31 cellular contexts compared by ENCODE assay signal in genomic region chr20:38424404-38424803, GRCh38. TPM values are rescaled to one million over a fixed set of nuclear protein-coding genes. Genes with fewer than 3 reads are reported as not detected.
DNase-seq lines count a peak whose midpoint lies in the region; ATAC-seq, FAIRE-seq and TF ChIP-seq lines count a peak whose summit lies in the region.
"Had no signal": no experiment of that assay in that cellular context is flagged by ENCODE, and none has a peak within 500 bp of the region (broad histone marks: within the 10 kb centered on the region; RNA-seq: fewer than 3 reads in every experiment).

No MANE protein-coding gene starts in this region.

- peak overlapping the region; percentile 82 for H3K27ac Mint-ChIP-seq in activated T-cell treated with anti-CD3 and anti-CD28 coated beads, Interleukin-2, amount 50 U/mL, for 24 hours
- H3K27ac Mint-ChIP-seq: B cell had no signal

- 100% methylated on average over 1 of the region's 1 CpG for WGBS in GM12878 (ENCODE audit: insufficient coverage, insufficient replicate concordance, low lambda C conversion rate, missing lambda C conversion rate)

- no peak overlapping the region for H3K4me3 Mint-ChIP-seq in activated T-cell treated with anti-CD3 and anti-CD28 coated beads, Interleukin-2, amount 50 U/mL, for 24 hours
- no peak overlapping the region for H3K4me3 Mint-ChIP-seq in activated T-cell treated with anti-CD3 and anti-CD28 coated beads, Interleukin-2, amount 50 U/mL, for 4 hours
- H3K4me3 Mint-ChIP-seq: B cell, H9 had no signal

- H4K20me1 ChIP-seq in Loucy (ENCODE audit: insufficient read depth, low read length, poor library complexity, severe bottlenecking) (peaks cover 85% of the 10 kb centered on the region), GM12878 (ENCODE audit: control insufficient read depth, insufficient read depth) (peaks cover 16% of the 10 kb centered on the region)

- TF ChIP-seq EP300 in GM12878 (IDR thresholded peaks at IDR 0.05; ENCODE audit: borderline replicate concordance in 1 of 2, control insufficient read depth in 1 of 2, low read depth in 2 of 2, low read length in 2 of 2) = no peak

- no peak for DNase-seq in activated T-cell treated with anti-CD3 and anti-CD28 coated beads, Interleukin-2, amount 50 U/mL, for 24 hours
- no peak for DNase-seq in activated T-cell treated with anti-CD3 and anti-CD28 coated beads, Interleukin-2, amount 50 U/mL, for 4 hours
- DNase-seq in GM12878 (ENCODE audit: low read depth, low spot score) = no peak
- DNase-seq in superior temporal gyrus (ENCODE audit: extremely low spot score) = peak; percentile 7
- no peak for DNase-seq in stimulated activated CD4-positive, alpha-beta T cell treated with anti-CD3 and anti-CD28 coated beads, Interleukin-12 subunit alpha, Interleukin-12 subunit beta, amount 100 ng/mL, for 4 hours
- no peak for DNase-seq in left ventricle myocardium inferior
- DNase-seq: activated CD4-positive, alpha-beta T cell treated with anti-CD3 and anti-CD28 coated beads, Interleukin-2, amount 50 U/mL, for 48 hours; activated CD4-positive, CD25-positive, alpha-beta regulatory T cell; caudate nucleus; DMS79 treated with DMSO at 0.1 percent for 48 hours; gastrocnemius medialis; GF-D8; H9; MG63; NCI-H2081; NCI-H345; NCI-H82; ovary; retina; RPMI8226; stimulated activated CD4-positive, alpha-beta T cell treated with anti-CD3 and anti-CD28 coated beads, Interleukin-2, amount 100 ng/mL, for 24 hours; T-helper 1 cell had no signal

- H3K27me3 Mint-ChIP-seq in activated T-cell treated with anti-CD3 and anti-CD28 coated beads, Interleukin-2, amount 50 U/mL, for 24 hours = no peaks in the 10 kb centered on the region
- no peaks in the 10 kb centered on the region for H3K27me3 Mint-ChIP-seq in activated T-cell treated with anti-CD3 and anti-CD28 coated beads, Interleukin-2, amount 50 U/mL, for 4 hours (ENCODE audit: low read depth)
- H3K27me3 Mint-ChIP-seq: B cell had no signal

- in situ Hi-C loops in GM12878 (cut with MboI) = no loop called here

- H3K36me3 ChIP-seq in Loucy (ENCODE audit: insufficient read depth, low read length) (peaks cover 99% of the 10 kb centered on the region), GM12878 (ENCODE audit: control insufficient read depth in 2 of 2, insufficient read depth in 2 of 2, low read length in 1 of 2) (peaks cover 68 to 74% of the 10 kb centered on the region in 2 experiments), left ventricle myocardium inferior (peaks cover 97% of the 10 kb centered on the region)

- CTCF ChIA-PET in GM12878 (lab: Yijun Ruan, JAX) = interaction anchor here (0.6 to 1.6 kb wide), 2 partner anchors 16 to 74 kb away, joined by 5 to 6 read pairs; no protein-coding TSS in a partner anchor

- no peak overlapping the region for H3K9ac ChIP-seq in Loucy (ENCODE audit: low read depth, low read length, poor library complexity, severe bottlenecking)
- H3K9ac ChIP-seq in GM12878 (ENCODE audit: control insufficient read depth, insufficient read depth, low read length) = no peak overlapping the region

- SMC1A ChIA-PET in GM12878 (lab: Charles Lee; ENCODE audit: uncharacterized antibody, unreplicated experiment) = interaction anchor here (2.8 kb wide), 1 partner anchor 10 kb away, joined by 9 read pairs; the partner anchor contains the start of gene SNHG17

- BruUV-seq in GM12878 (replicated peaks; lab: Mats Ljungman, UMichigan) = no TSS peak

- H3K4me2 ChIP-seq in Loucy (ENCODE audit: low read depth, low read length, poor library complexity, severe bottlenecking) (peak overlapping the region; percentile 7), GM12878 (ENCODE audit: control insufficient read depth, insufficient read depth) (no peak overlapping the region)
- H3K4me2 ChIP-seq: hepatocyte, smooth muscle cell had no signal

- H3K9me3 Mint-ChIP-seq in activated T-cell treated with anti-CD3 and anti-CD28 coated beads, Interleukin-2, amount 50 U/mL, for 24 hours = no peaks in the 10 kb centered on the region
- no peaks in the 10 kb centered on the region for H3K9me3 Mint-ChIP-seq in activated T-cell treated with anti-CD3 and anti-CD28 coated beads, Interleukin-2, amount 50 U/mL, for 4 hours
- H3K9me3 Mint-ChIP-seq: H9 had no signal

- no peak for ATAC-seq in activated T-cell treated with anti-CD3 and anti-CD28 coated beads, Interleukin-2, amount 50 U/mL, for 4 hours
- peak; percentile 7 for ATAC-seq in GM12878
- no peak for ATAC-seq in GM21367 (IDR thresholded peaks at IDR 0.05; ENCODE audit: unreplicated experiment)

- intact Hi-C loops in GM12878 (cut with micrococcal nuclease; ENCODE audit: unreplicated experiment) = loop anchor here (1.0 kb wide), 1 partner anchor 8 kb away; no protein-coding TSS in a partner anchor
- intact Hi-C loops in left ventricle myocardium inferior (cut with micrococcal nuclease) = no loop called here

- H3K36me3 Mint-ChIP-seq in activated T-cell treated with anti-CD3 and anti-CD28 coated beads, Interleukin-2, amount 50 U/mL, for 24 hours (ENCODE audit: low read depth) = peaks cover 99% of the 10 kb centered on the region
- H3K36me3 Mint-ChIP-seq in activated T-cell treated with anti-CD3 and anti-CD28 coated beads, Interleukin-2, amount 50 U/mL, for 4 hours (ENCODE audit: insufficient read depth) = peaks cover 81% of the 10 kb centered on the region

- peak; percentile 52 for TF ChIP-seq POLR2A in GM12878 (IDR thresholded peaks at IDR 0.05; ENCODE audit: low read depth, low read length)

- H2AFZ ChIP-seq in Loucy (ENCODE audit: low read length) (no peak overlapping the region), GM12878 (ENCODE audit: control insufficient read depth, low read depth, low read length) (no peak overlapping the region)
- H2AFZ ChIP-seq: hepatocyte had no signal

- H3K4me1 ChIP-seq in Loucy (ENCODE audit: insufficient read depth, low read length, poor library complexity, severe bottlenecking) = peaks cover 15% of the 10 kb centered on the region
- no peaks in the 10 kb centered on the region for H3K4me1 ChIP-seq in GM12878 (ENCODE audit: control insufficient read depth, insufficient read depth, low read length)
- peaks cover 13% of the 10 kb centered on the region for H3K4me1 ChIP-seq in left ventricle myocardium inferior
- H3K4me1 ChIP-seq: gastrocnemius medialis had no signal

- H3K9me2 ChIP-seq in Loucy (replicated peaks; ENCODE audit: low read depth, low read length) = no peaks in the 10 kb centered on the region

- H3K79me2 ChIP-seq in Loucy (ENCODE audit: insufficient read depth, low read length) (peaks cover 83% of the 10 kb centered on the region), GM12878 (ENCODE audit: control insufficient read depth, insufficient read depth, low read length) (peaks cover 39% of the 10 kb centered on the region)
- H3K79me2 ChIP-seq: hepatocyte had no signal

- TF ChIP-seq RAD21 in GM12878 (IDR thresholded peaks at IDR 0.05; ENCODE audit: insufficient read depth, low read depth, low read length) = no peak

- H3F3A ChIP-seq in Loucy (ENCODE audit: low read depth) = no peaks in the 10 kb centered on the region

- H3K27ac ChIP-seq in GM12878 (ENCODE audit: control insufficient read depth, insufficient read depth) (no peak overlapping the region), left ventricle myocardium inferior (replicated peaks) (no peak overlapping the region)
- H3K27ac ChIP-seq: gastrocnemius medialis, hepatocyte, ovary, thoracic aorta, vagina had no signal

- no peaks in the 10 kb centered on the region for H3K27me3 ChIP-seq in Loucy (ENCODE audit: insufficient read depth, low read length, poor library complexity, severe bottlenecking)
- no peaks in the 10 kb centered on the region for H3K27me3 ChIP-seq in GM12878 (replicated peaks in 1 of 2; ENCODE audit: control insufficient read depth in 2 of 2, insufficient read depth in 2 of 2, low read length in 1 of 2)
- H3K27me3 ChIP-seq in left ventricle myocardium inferior (ENCODE audit: low read depth) = no peaks in the 10 kb centered on the region
- H3K27me3 ChIP-seq: gastrocnemius medialis, hepatocyte, MG63, ovary, vagina had no signal

- no peak for FAIRE-seq in GM12878 (lab: Jason Lieb, UNC)
- FAIRE-seq: endometrium, GM18507 had no signal

- H3K4me1 Mint-ChIP-seq in activated T-cell treated with anti-CD3 and anti-CD28 coated beads, Interleukin-2, amount 50 U/mL, for 24 hours (ENCODE audit: low read depth) = peaks cover 51% of the 10 kb centered on the region
- H3K4me1 Mint-ChIP-seq in activated T-cell treated with anti-CD3 and anti-CD28 coated beads, Interleukin-2, amount 50 U/mL, for 4 hours (ENCODE audit: low read depth) = peaks cover 29% of the 10 kb centered on the region

- POLR2A ChIA-PET in GM12878 (lab: Charles Lee) = no interaction called here

- RAD21 ChIA-PET in GM12878 (lab: Charles Lee; ENCODE audit: unreplicated experiment) = no interaction called here

- TF ChIP-seq CTCF in Loucy (conservative IDR thresholded peaks at IDR 0.05; ENCODE audit: low read length) (no peak), GM12878 (IDR thresholded peaks at IDR 0.05 in 2 of 3, conservative IDR thresholded peaks at IDR 0.05 in 1 of 3; ENCODE audit: control insufficient read depth in 2 of 3, extremely low read depth in 1 of 3, insufficient read depth in 1 of 3, low read depth in 3 of 3, low read length in 3 of 3) (no peak), left ventricle myocardium inferior (IDR thresholded peaks at IDR 0.05; ENCODE audit: borderline replicate concordance) (no peak)

- H3K4me3 ChIP-seq in Loucy (ENCODE audit: low read length, poor library complexity, severe bottlenecking) (no peak overlapping the region), GM12878 (no peak overlapping the region), left ventricle myocardium inferior (no peak overlapping the region)
- H3K4me3 ChIP-seq: gastrocnemius medialis, hepatocyte, MG63, ovary, smooth muscle cell, thoracic aorta, vagina had no signal

- H3K9me3 ChIP-seq in Loucy (ENCODE audit: insufficient read depth, low read depth, low read length) (no peaks in the 10 kb centered on the region), GM12878 (replicated peaks; ENCODE audit: control insufficient read depth, insufficient read depth, low read length) (no peaks in the 10 kb centered on the region), left ventricle myocardium inferior (replicated peaks) (no peaks in the 10 kb centered on the region)
- H3K9me3 ChIP-seq: gastrocnemius medialis, MG63, ovary, thoracic aorta, vagina had no signal

RNA-seq across cellular contexts. Expression of gene SNHG17, which starts 10.7 kb away (rescaled TPM):
- total RNA-seq in activated T-cell treated with anti-CD3 and anti-CD28 coated beads, Interleukin-2, amount 50 U/mL, for 4 hours = 100 to 1,000 TPM; 138 to 310 (median 239) TPM
- total RNA-seq in GM12878 (2013; cell fraction: nucleolus; rRNA removed) = 90.9 and 103 TPM in 2 replicates
- total RNA-seq in GM12878 (2014; rRNA removed) (22.9 and 24.4 TPM in 2 replicates), GM12878 (2014; rRNA removed; fragmentation: Illumina TruSeq; extraction: Trizol) (22.9 and 23.9 TPM in 2 replicates), GM12878 (2021) (50.3 and 63.0 TPM in 2 replicates), left ventricle myocardium inferior (5.1 TPM)
- 40.8 TPM for polyA plus RNA-seq in GM12878 (2011; ENCODE audit: low read depth)
- polyA plus RNA-seq in GM12878 (2011; rRNA removed) (23.5 and 33.9 TPM in 2 replicates), GM12878 (2014; fragmentation: Illumina TruSeq; extraction: Trizol) (15.3 and 20.8 TPM in 2 replicates), GM12878 (2014; fragmentation: Nextera tagmentation; extraction: Ambion mirVana) (10 to 100 TPM; 25.6 to 33.9 TPM), GM12878 (2014; rRNA removed) (62.2 and 69.4 TPM in 2 replicates), GM12878 (2016; fragmentation: Nextera tagmentation; extraction: Ambion mirVana) (10 to 100 TPM; 45.8 to 47.3 TPM)
- polyA plus RNA-seq in GM12878 (2011; cell fraction: cytosol; rRNA removed) = 35.0 and 37.2 TPM in 2 replicates
- polyA plus RNA-seq in GM12878 (2011; cell fraction: nucleus; rRNA removed) = 118 and 158 TPM in 2 replicates
- polyA plus RNA-seq in GM12878 (2012) = 34.9 and 66.5 TPM in 2 replicates
- 47.5 and 62.1 TPM in 2 replicates for polyA minus RNA-seq in GM12878 (2011; rRNA and poly(A)+ RNA removed)
- 25.0 and 26.2 TPM in 2 replicates for polyA minus RNA-seq in GM12878 (2011; cell fraction: cytosol; rRNA and poly(A)+ RNA removed)
- polyA minus RNA-seq in GM12878 (2011; cell fraction: nucleus; rRNA and poly(A)+ RNA removed) = 43.6 and 75.0 TPM in 2 replicates

RNA-seq across cellular contexts. Expression of gene RALGAPB, which starts 48.2 kb away (rescaled TPM):
- 10 to 100 TPM; 23.7 to 25.5 (median 24.8) TPM for total RNA-seq in activated T-cell treated with anti-CD3 and anti-CD28 coated beads, Interleukin-2, amount 50 U/mL, for 4 hours
- total RNA-seq in GM12878 (2013; cell fraction: nucleolus; rRNA removed) = 99.4 and 101 TPM in 2 replicates
- total RNA-seq in GM12878 (2014; rRNA removed) (17.9 and 20.8 TPM in 2 replicates), GM12878 (2014; rRNA removed; fragmentation: Illumina TruSeq; extraction: Trizol) (17.3 and 17.6 TPM in 2 replicates), GM12878 (2021) (19.6 and 21.4 TPM in 2 replicates), left ventricle myocardium inferior (21.4 TPM)
- polyA plus RNA-seq in GM12878 (2011; ENCODE audit: low read depth) = 7.9 TPM
- polyA plus RNA-seq in GM12878 (2011; rRNA removed) (18.1 and 19.4 TPM in 2 replicates), GM12878 (2014; fragmentation: Illumina TruSeq; extraction: Trizol) (23.2 and 30.7 TPM in 2 replicates), GM12878 (2014; fragmentation: Nextera tagmentation; extraction: Ambion mirVana) (1 to 10 TPM; 3.7 to 4.2 TPM), GM12878 (2014; rRNA removed) (13.6 and 14.9 TPM in 2 replicates), GM12878 (2016; fragmentation: Nextera tagmentation; extraction: Ambion mirVana) (10 to 100 TPM; 11.5 to 11.7 TPM)
- polyA plus RNA-seq in GM12878 (2011; cell fraction: cytosol; rRNA removed) = 7.3 and 10.0 TPM in 2 replicates
- polyA plus RNA-seq in GM12878 (2011; cell fraction: nucleus; rRNA removed) = 38.5 and 40.8 TPM in 2 replicates
- polyA plus RNA-seq in GM12878 (2012) = 10.6 and 11.1 TPM in 2 replicates
- 32.5 and 34.1 TPM in 2 replicates for polyA minus RNA-seq in GM12878 (2011; rRNA and poly(A)+ RNA removed)
- 8.6 and 12.2 TPM in 2 replicates for polyA minus RNA-seq in GM12878 (2011; cell fraction: cytosol; rRNA and poly(A)+ RNA removed)
- 34.8 and 45.2 TPM in 2 replicates for polyA minus RNA-seq in GM12878 (2011; cell fraction: nucleus; rRNA and poly(A)+ RNA removed)
